In the genomic region with DNA sequence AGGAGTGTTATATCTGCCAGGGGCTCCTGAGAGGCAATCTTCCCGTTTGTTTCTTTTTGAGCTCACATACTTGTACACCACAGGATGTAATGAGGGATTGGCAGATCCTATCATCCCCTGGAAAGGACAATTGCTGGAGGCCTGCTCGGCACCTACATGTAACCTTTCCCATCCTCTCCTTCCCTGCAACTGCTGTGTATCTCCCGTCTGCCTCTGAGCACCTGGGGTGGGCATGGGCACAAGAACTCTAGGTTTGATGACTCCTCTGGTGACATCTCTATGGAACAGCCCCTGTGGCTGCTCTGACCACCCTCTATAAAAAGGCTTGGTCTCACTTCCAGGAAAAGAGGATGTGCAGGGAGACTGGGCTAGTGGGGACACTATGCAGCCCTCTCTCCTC, we compare ENCODE assay signal across 18 cellular contexts. TPM values are rescaled to one million over a fixed set of nuclear protein-coding genes. Genes with fewer than 3 reads are reported as not detected.
DNase-seq lines count a peak whose midpoint lies in the region; ATAC-seq and TF ChIP-seq lines count a peak whose summit lies in the region.
"Had no signal": no experiment of that assay in that cellular context is flagged by ENCODE, and none has a peak within 500 bp of the region (broad histone marks: within the 10 kb centered on the region; RNA-seq: fewer than 3 reads in every experiment).

No MANE protein-coding gene starts in this region.

- no peaks in the 10 kb centered on the region for H3K9me3 Mint-ChIP-seq in activated CD8-positive, alpha-beta memory T cell treated with anti-CD3 and anti-CD28 coated beads, Interleukin-2, amount 10 ng/mL, durations not matched to agents 7 days and 5 days (ENCODE audit: low read depth)
- H3K9me3 Mint-ChIP-seq in effector memory CD8-positive, alpha-beta T cell = no peaks in the 10 kb centered on the region
- H3K9me3 Mint-ChIP-seq in neural progenitor cell = no peaks in the 10 kb centered on the region

- H3K9me3 ChIP-seq in HCT116 (ENCODE audit: control insufficient read depth in 1 of 2, insufficient read depth in 1 of 2, low read depth in 1 of 2, low read length in 2 of 2) = no peaks in the 10 kb centered on the region
- H3K9me3 ChIP-seq in neural progenitor cell (ENCODE audit: low read depth) = no peaks in the 10 kb centered on the region
- H3K9me3 ChIP-seq: ovary, upper lobe of right lung had no signal

- no peaks in the 10 kb centered on the region for H3K36me3 Mint-ChIP-seq in activated CD8-positive, alpha-beta memory T cell treated with anti-CD3 and anti-CD28 coated beads, Interleukin-2, amount 10 ng/mL, durations not matched to agents 7 days and 5 days
- no peaks in the 10 kb centered on the region for H3K36me3 Mint-ChIP-seq in effector memory CD8-positive, alpha-beta T cell (ENCODE audit: insufficient read depth)
- no peaks in the 10 kb centered on the region for H3K36me3 Mint-ChIP-seq in neural progenitor cell

- H3K36me3 ChIP-seq in HCT116 (ENCODE audit: control insufficient read depth in 1 of 2, insufficient read depth in 2 of 2, low read length in 2 of 2) = no peaks in the 10 kb centered on the region
- H3K36me3 ChIP-seq in neural progenitor cell = no peaks in the 10 kb centered on the region
- H3K36me3 ChIP-seq: esophagus muscularis mucosa, ovary, upper lobe of right lung had no signal

- H3K9ac ChIP-seq in HCT116 (ENCODE audit: low read length) (no peak overlapping the region), neural progenitor cell (no peak overlapping the region)

- no peaks in the 10 kb centered on the region for H3K79me2 ChIP-seq in HCT116 (ENCODE audit: insufficient read depth, low read length)
- H3K79me2 ChIP-seq in neural progenitor cell (ENCODE audit: low read depth) = no peaks in the 10 kb centered on the region

- BruUV-seq in HCT116 (replicated peaks; lab: Mats Ljungman, UMichigan) = no TSS peak

- no peak for TF ChIP-seq RAD21 in HCT116 (IDR thresholded peaks at IDR 0.05; ENCODE audit: low read depth)

- no peaks in the 10 kb centered on the region for H3K9me2 ChIP-seq in HCT116 (ENCODE audit: insufficient read depth)

- no peak for TF ChIP-seq POLR2A in HCT116 (IDR thresholded peaks at IDR 0.05; ENCODE audit: borderline replicate concordance, extremely low read depth, insufficient read depth, insufficient read length)

- peak overlapping the region; percentile 37 for H3K4me2 ChIP-seq in HCT116 (ENCODE audit: low read length)
- no peak overlapping the region for H3K4me2 ChIP-seq in neural progenitor cell

- no peaks in the 10 kb centered on the region for H3F3A ChIP-seq in neural progenitor cell (ENCODE audit: low read depth)

- no peak overlapping the region for H3K4me3 ChIP-seq in HCT116 (replicated peaks in 1 of 2; ENCODE audit: low read depth in 1 of 2, low read length in 2 of 2)
- H3K4me3 ChIP-seq in neural progenitor cell = no peak overlapping the region
- peak overlapping the region in 8 of 59 donors; percentile 15 to 60 (median 50) for H3K4me3 ChIP-seq in dorsolateral prefrontal cortex
- H3K4me3 ChIP-seq: ovary had no signal

- H4K20me1 ChIP-seq in HCT116 (ENCODE audit: insufficient read depth) (no peaks in the 10 kb centered on the region), neural progenitor cell (ENCODE audit: low read depth) (peaks cover 15% of the 10 kb centered on the region)

- DNase-seq in activated CD8-positive, alpha-beta memory T cell treated with anti-CD3 and anti-CD28 coated beads, Interleukin-2, amount 10 ng/mL, durations not matched to agents 7 days and 5 days = peak; percentile 28
- DNase-seq in activated CD8-positive, alpha-beta memory T cell treated with anti-CD3 and anti-CD28 coated beads, Interleukin-2, amount 50 U/mL, for 48 hours = no peak
- no peak for DNase-seq in HCT116 (ENCODE audit: low read depth, low spot score)
- no peak for DNase-seq in effector memory CD8-positive, alpha-beta T cell
- DNase-seq in neural progenitor cell (ENCODE audit: low spot score) = no peak
- DNase-seq in NCI-H1436 (lab: John Stamatoyannopoulos, UW) = no peak
- DNase-seq in DMS79 (lab: John Stamatoyannopoulos, UW) = no peak
- no peak for DNase-seq in dorsolateral prefrontal cortex
- DNase-seq: activated CD4-positive, CD25-positive, alpha-beta regulatory T cell; HCEC 1CT; MV-4-11; NCI-H2171; ovary; stimulated activated CD4-positive, alpha-beta T cell treated with anti-CD3 and anti-CD28 coated beads, Interleukin-4, amount 100 ng/mL, for 4 hours; upper lobe of right lung had no signal

- H3K27me3 Mint-ChIP-seq in activated CD8-positive, alpha-beta memory T cell treated with anti-CD3 and anti-CD28 coated beads, Interleukin-2, amount 10 ng/mL, durations not matched to agents 7 days and 5 days = peaks cover 56% of the 10 kb centered on the region
- peaks cover 49 to 59% of the 10 kb centered on the region in 2 donors for H3K27me3 Mint-ChIP-seq in effector memory CD8-positive, alpha-beta T cell
- H3K27me3 Mint-ChIP-seq in neural progenitor cell (ENCODE audit: insufficient read depth, low read depth) = peaks cover 24% of the 10 kb centered on the region

- TF ChIP-seq CTCF in HCT116 (IDR thresholded peaks at IDR 0.05 in 2 of 3, conservative IDR thresholded peaks at IDR 0.05 in 1 of 3; ENCODE audit: borderline replicate concordance in 1 of 3, insufficient read depth in 1 of 3, low read depth in 2 of 3, low read length in 2 of 3) (no peak), neural progenitor cell (IDR thresholded peaks at IDR 0.05) (no peak), dorsolateral prefrontal cortex (IDR thresholded peaks at IDR 0.05 in 54 of 56, conservative IDR thresholded peaks at IDR 0.05 in 2 of 56; ENCODE audit: low read depth in 1 of 56, partially characterized antibody in 56 of 56) (no peak)

- no peak overlapping the region for H3K27ac ChIP-seq in HCT116 (ENCODE audit: low read depth, low read length)
- no peak overlapping the region for H3K27ac ChIP-seq in neural progenitor cell
- H3K27ac ChIP-seq in dorsolateral prefrontal cortex = peak overlapping the region in 26 of 59 donors; percentile 1 to 78 (median 42)
- H3K27ac ChIP-seq: esophagus muscularis mucosa, ovary, upper lobe of right lung had no signal

- intact Hi-C loops in HCT116 (cut with micrococcal nuclease) = no loop called here
- intact Hi-C loops in dorsolateral prefrontal cortex (cut with DNase I) = no loop called here

- peaks cover 5% of the 10 kb centered on the region for H3K4me1 Mint-ChIP-seq in activated CD8-positive, alpha-beta memory T cell treated with anti-CD3 and anti-CD28 coated beads, Interleukin-2, amount 10 ng/mL, durations not matched to agents 7 days and 5 days
- H3K4me1 Mint-ChIP-seq in effector memory CD8-positive, alpha-beta T cell (ENCODE audit: low read depth in 2 of 2) = peaks cover 4 to 5% of the 10 kb centered on the region in 2 donors
- H3K4me1 Mint-ChIP-seq in neural progenitor cell = no peaks in the 10 kb centered on the region

- CTCF ChIA-PET in activated CD8-positive, alpha-beta memory T cell treated with anti-CD3 and anti-CD28 coated beads, Interleukin-2, amount 10 ng/mL, durations not matched to agents 7 days and 5 days (lab: Charles Lee) = interaction anchor here (0.8 to 2.5 kb wide), 5 partner anchors 18 to 98 kb away, joined by 3 to 10 read pairs (median 7); a partner anchor contains a TSS
- CTCF ChIA-PET in HCT116 (lab: Charles Lee) = interaction anchor here (1.2 kb wide), 1 partner anchor 18 kb away, joined by 3 read pairs; no protein-coding TSS in a partner anchor

- H3K27ac Mint-ChIP-seq in activated CD8-positive, alpha-beta memory T cell treated with anti-CD3 and anti-CD28 coated beads, Interleukin-2, amount 10 ng/mL, durations not matched to agents 7 days and 5 days = no peak overlapping the region
- no peak overlapping the region for H3K27ac Mint-ChIP-seq in effector memory CD8-positive, alpha-beta T cell
- no peak overlapping the region for H3K27ac Mint-ChIP-seq in neural progenitor cell

- ATAC-seq in activated CD8-positive, alpha-beta memory T cell treated with anti-CD3 and anti-CD28 coated beads, Interleukin-2, amount 10 ng/mL, durations not matched to agents 7 days and 5 days = no peak
- ATAC-seq in HCT116 = no peak; the same call in 1 of the 2 replicates
- no peak for ATAC-seq in effector memory CD8-positive, alpha-beta T cell (replicated peaks)

- H3K27me3 ChIP-seq in HCT116 (ENCODE audit: insufficient read depth, low read length) (no peaks in the 10 kb centered on the region), neural progenitor cell (peaks cover 90% of the 10 kb centered on the region), dorsolateral prefrontal cortex (peaks cover 0 to 31% (median 11%) of the 10 kb centered on the region in 45 donors)
- H3K27me3 ChIP-seq: ovary had no signal

- RAD21 ChIA-PET in HCT116 (lab: Charles Lee; ENCODE audit: low non-redundant PET in 1 of 2, low total read pairs in 2 of 2, uncharacterized antibody in 2 of 2, unreplicated experiment in 2 of 2) = no interaction called here

- H3K4me3 Mint-ChIP-seq in activated CD8-positive, alpha-beta memory T cell treated with anti-CD3 and anti-CD28 coated beads, Interleukin-2, amount 10 ng/mL, durations not matched to agents 7 days and 5 days = no peak overlapping the region
- H3K4me3 Mint-ChIP-seq in effector memory CD8-positive, alpha-beta T cell = peak overlapping the region; percentile 72 to 81
- H3K4me3 Mint-ChIP-seq in neural progenitor cell = peak overlapping the region; percentile 75

- H3K4me1 ChIP-seq in HCT116 (ENCODE audit: control insufficient read depth in 1 of 2, insufficient read depth in 2 of 2, low read length in 2 of 2) (peaks cover 0 to 6% of the 10 kb centered on the region in 2 experiments; a peak in 1 of 4 replicates), neural progenitor cell (no peaks in the 10 kb centered on the region)

- H2AFZ ChIP-seq in HCT116 (ENCODE audit: low read depth, low read length, poor library complexity, severe bottlenecking) (no peak overlapping the region), neural progenitor cell (replicated peaks) (no peak overlapping the region)

- POLR2A ChIA-PET in HCT116 (lab: Charles Lee) = no interaction called here

TF ChIP-seq in HCT116, 20 proteins besides CTCF, POLR2A, EP300 and RAD21 (continues in another document):
- TF ChIP-seq JUND (IDR thresholded peaks at IDR 0.05) = no peak
- no peak for TF ChIP-seq CBX3 (IDR thresholded peaks at IDR 0.05; ENCODE audit: low read depth)
- TF ChIP-seq ZNF274 (IDR thresholded peaks at IDR 0.05; ENCODE audit: low read depth, low read length) = no peak

RNA-seq across cellular contexts. Expression of a gene that starts 25.0 kb away (rescaled TPM):
- total RNA-seq in activated CD8-positive, alpha-beta memory T cell treated with anti-CD3 and anti-CD28 coated beads, Interleukin-2, amount 10 ng/mL, durations not matched to agents 7 days and 5 days = 10 to 100 TPM; 52.7 to 67.2 TPM
- 31.3 TPM for total RNA-seq in HCT116 (2021; ENCODE audit: unreplicated experiment)
- 23.5 and 27.3 TPM in 2 replicates for polyA plus RNA-seq in HCT116 (2012)
- total RNA-seq in neural progenitor cell (ENCODE audit: low replicate concordance) = 9.5 and 20.2 TPM in 2 replicates
- total RNA-seq in dorsolateral prefrontal cortex = 10 to 100 TPM; 28.2 to 65.2 (median 48.3) TPM

RNA-seq across cellular contexts. Expression of a gene that starts 44.9 kb away (rescaled TPM):
- total RNA-seq in activated CD8-positive, alpha-beta memory T cell treated with anti-CD3 and anti-CD28 coated beads, Interleukin-2, amount 10 ng/mL, durations not matched to agents 7 days and 5 days = under 1 TPM; 0.50 to 0.66 TPM
- total RNA-seq in HCT116 (2021; ENCODE audit: unreplicated experiment) (0.27 TPM), neural progenitor cell (ENCODE audit: low replicate concordance) (0.65 TPM in 1 of 2 replicates, not detected in the other), dorsolateral prefrontal cortex (100 to 1,000 TPM in 107 of 120 experiments, 10 to 100 TPM in 13; 30.3 to 213 (median 129) TPM)
- 0.02 and 0.05 TPM in 2 replicates for polyA plus RNA-seq in HCT116 (2012)
- polyA plus RNA-seq: AG04450, keratinocyte had no signal

Comparison
In these comparisons a context has a peak if more than half of its experiments do, and no peak if none do; other contexts are left out.
1. RNA of a gene that starts 44.9 kb away (total RNA-seq): 30.3 to 213 TPM in dorsolateral prefrontal cortex; 0.50 to 0.66 TPM in activated CD8-positive, alpha-beta memory T cell treated with anti-CD3 and anti-CD28 coated beads, Interleukin-2, amount 10 ng/mL, durations not matched to agents 7 days and 5 days, 0.27 TPM in HCT116 (single experiment) and 0.65 TPM in neural progenitor cell; every median in the first group is over 10 times any median in the second.